2 cellular contexts compared by ENCODE assay signal in the genomic region with DNA sequence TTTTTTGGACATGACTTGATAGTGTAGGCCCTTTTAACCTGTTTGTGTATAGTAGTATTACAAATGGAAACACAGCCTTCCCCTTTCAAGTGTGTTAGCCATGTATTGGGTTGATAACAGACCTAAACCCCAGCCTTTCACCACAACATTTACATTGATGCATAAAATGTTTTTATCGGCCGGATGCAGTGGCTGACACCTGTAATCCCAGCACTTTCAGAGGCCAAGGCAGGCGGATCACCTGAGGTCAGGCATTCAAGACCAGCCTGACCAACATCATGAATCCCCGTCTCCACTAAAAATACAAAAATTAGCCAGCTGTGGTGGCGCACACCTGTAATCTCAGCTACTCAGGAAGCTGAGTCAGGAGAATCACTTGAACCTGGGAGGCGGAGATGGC. TPM values are rescaled to one million over a fixed set of nuclear protein-coding genes. Genes with fewer than 3 reads are reported as not detected.
"Had no signal": no experiment of that assay in that cellular context is flagged by ENCODE, and none has a peak within 500 bp of the region (broad histone marks: within the 10 kb centered on the region; RNA-seq: fewer than 3 reads in every experiment).

No MANE protein-coding gene starts in this region.

RNA-seq across cellular contexts. Expression of a gene that starts 45.3 kb away (rescaled TPM):
- total RNA-seq: naive thymus-derived CD8-positive, alpha-beta T cell had no signal
- polyA plus RNA-seq: immature natural killer cell had no signal
